Comparison of ENCODE assay signal across 16 cellular contexts in genomic region chr2:75986617-75987016, GRCh38.
"Had no signal": no experiment of that assay in that cellular context is flagged by ENCODE, and none has a peak within 500 bp of the region (broad histone marks: within the 10 kb centered on the region; RNA-seq: fewer than 3 reads in every experiment).

No MANE protein-coding gene starts in this region.

- H2AFZ ChIP-seq: parathyroid adenoma had no signal

- H3K36me3 ChIP-seq: gastrocnemius medialis, heart right ventricle, prostate gland, right lobe of liver, tibial nerve, upper lobe of right lung, vagina had no signal

- H3K4me1 ChIP-seq: gastrocnemius medialis, heart right ventricle, parathyroid adenoma, prostate gland, right lobe of liver, tibial nerve, upper lobe of right lung, vagina had no signal

- H3K27ac ChIP-seq: coronary artery, gastrocnemius medialis, heart right ventricle, parathyroid adenoma, prostate gland, right lobe of liver, tibial nerve, upper lobe of right lung, vagina had no signal

- H3K27me3 ChIP-seq: gastrocnemius medialis, heart right ventricle, right lobe of liver, tibial nerve, upper lobe of right lung, vagina had no signal

- H3K4me3 ChIP-seq: coronary artery, gastrocnemius medialis, heart right ventricle, prostate gland, right lobe of liver, tibial nerve, upper lobe of right lung, vagina had no signal

- DNase-seq: effector CD4-positive, alpha-beta T cell; gastrocnemius medialis; heart right ventricle; hypothalamus; kidney glomerular epithelial cell; mesendoderm; naive thymus-derived CD4-positive, alpha-beta T cell; nephron progenitor cell; right lobe of liver; stimulated activated CD4-positive, alpha-beta T cell treated with anti-CD3 and anti-CD28 coated beads, Interleukin-4, amount 100 ng/mL, for 1 hour; upper lobe of right lung had no signal

- H3K9me3 ChIP-seq: gastrocnemius medialis, prostate gland, right lobe of liver, upper lobe of right lung, vagina had no signal
